Comparison of ENCODE assay signal across 11 cellular contexts in genomic region chr6:5471637-5472430, GRCh38.
DNase-seq lines count a peak whose midpoint lies in the region; ATAC-seq, FAIRE-seq and TF ChIP-seq lines count a peak whose summit lies in the region.
"Had no signal": no experiment of that assay in that cellular context is flagged by ENCODE, and none has a peak within 500 bp of the region (broad histone marks: within the 10 kb centered on the region; RNA-seq: fewer than 3 reads in every experiment).

No MANE protein-coding gene starts in this region.

- H4K20me1 ChIP-seq in H9 (ENCODE audit: control insufficient read depth, insufficient read depth, insufficient read length) (no peaks in the 10 kb centered on the region), astrocyte (ENCODE audit: insufficient read depth, low read length) (no peaks in the 10 kb centered on the region)

- no peak overlapping the region for H3K27ac ChIP-seq in H9 (ENCODE audit: insufficient read length, low read depth, low read length)
- H3K27ac ChIP-seq in astrocyte (ENCODE audit: low read depth, low read length), result no peak overlapping the region
- no peak overlapping the region for H3K27ac ChIP-seq in mesendoderm (ENCODE audit: low read depth, low read length)
- H3K27ac ChIP-seq: brain microvascular endothelial cell, esophagus muscularis mucosa had no signal

- H4K8ac ChIP-seq in H9 (replicated peaks; ENCODE audit: insufficient read length, low read depth, low read length), result no peak overlapping the region
- no peak overlapping the region for H4K8ac ChIP-seq in mesendoderm (ENCODE audit: low read depth, low read length)

- H3K23ac ChIP-seq in H9 (ENCODE audit: insufficient read length, low read depth, low read length) (no peak overlapping the region), mesendoderm (ENCODE audit: low read length) (no peak overlapping the region)

- H3K36me3 Mint-ChIP-seq in H9 (ENCODE audit: insufficient read depth in 1 of 3, low read depth in 3 of 3) (no peaks in the 10 kb centered on the region; a peak in 1 of 7 replicates), astrocyte (ENCODE audit: low read depth, unreplicated experiment) (no peaks in the 10 kb centered on the region)

- no peak overlapping the region for H4K5ac ChIP-seq in H9 (ENCODE audit: insufficient read length, low read depth, low read length)
- H4K5ac ChIP-seq in mesendoderm (ENCODE audit: low read length), result no peak overlapping the region

- peak overlapping the region; percentile 3 for H3K4me3 ChIP-seq in astrocyte (ENCODE audit: insufficient read depth, low read depth, low read length)
- H3K4me3 ChIP-seq in mesendoderm (ENCODE audit: low read length), result no peak overlapping the region
- H3K4me3 ChIP-seq: esophagus muscularis mucosa, MG63 had no signal

- no peak overlapping the region for H2AFZ ChIP-seq in H9 (ENCODE audit: low read length)
- H2AFZ ChIP-seq in astrocyte (ENCODE audit: low read depth, low read length), result no peak overlapping the region

- H2AK5ac ChIP-seq in H9 (ENCODE audit: insufficient read length, low read length) (no peak overlapping the region), mesendoderm (ENCODE audit: low read length) (no peak overlapping the region)

- no peaks in the 10 kb centered on the region for H3K27me3 ChIP-seq in H9 (ENCODE audit: insufficient read depth, low read length)
- no peaks in the 10 kb centered on the region for H3K27me3 ChIP-seq in astrocyte (ENCODE audit: insufficient read depth, low read length)
- H3K27me3 ChIP-seq in mesendoderm (ENCODE audit: insufficient read depth, low read length, poor library complexity), result no peaks in the 10 kb centered on the region
- H3K27me3 ChIP-seq: brain microvascular endothelial cell, esophagus muscularis mucosa, MG63 had no signal

- peaks cover 2% of the 10 kb centered on the region for H3K4me1 ChIP-seq in H9 (ENCODE audit: insufficient read depth, low read length)
- H3K4me1 ChIP-seq in astrocyte (ENCODE audit: insufficient read depth, low read length), result peaks cover 18% of the 10 kb centered on the region
- peaks cover 3% of the 10 kb centered on the region for H3K4me1 ChIP-seq in mesendoderm (ENCODE audit: control insufficient read depth, low read depth, low read length)

- H3K4me3 Mint-ChIP-seq in H9 (no peak overlapping the region), astrocyte (ENCODE audit: unreplicated experiment) (no peak overlapping the region)

- no peak overlapping the region for H2BK15ac ChIP-seq in H9 (ENCODE audit: low read depth, low read length)
- H2BK15ac ChIP-seq in mesendoderm (replicated peaks; ENCODE audit: low read depth), result no peak overlapping the region

- no peak overlapping the region for H4K91ac ChIP-seq in H9 (ENCODE audit: insufficient read length, low read depth, low read length)

- no peak for FAIRE-seq in astrocyte (lab: Jason Lieb, UNC)
- FAIRE-seq in frontal cortex (lab: Jason Lieb, UNC), result no peak

- H3K27me3 Mint-ChIP-seq in H9 (ENCODE audit: low read depth), result no peaks in the 10 kb centered on the region
- H3K27me3 Mint-ChIP-seq in astrocyte (ENCODE audit: low read depth, unreplicated experiment), result no peaks in the 10 kb centered on the region

- H2BK20ac ChIP-seq in H9 (ENCODE audit: low read depth, low read length, poor library complexity, severe bottlenecking), result no peak overlapping the region

- no peak for ATAC-seq in HG02763 (IDR thresholded peaks at IDR 0.05; ENCODE audit: unreplicated experiment)
- ATAC-seq in HG03342 (IDR thresholded peaks at IDR 0.05; ENCODE audit: unreplicated experiment), result no peak

- no peak overlapping the region for H3K4ac ChIP-seq in H9 (ENCODE audit: low read depth, low read length)
- no peak overlapping the region for H3K4ac ChIP-seq in mesendoderm (ENCODE audit: low read depth, low read length)

- H3K56ac ChIP-seq in H9 (ENCODE audit: insufficient read length, low read depth, low read length), result no peak overlapping the region
- no peak overlapping the region for H3K56ac ChIP-seq in mesendoderm (ENCODE audit: low read length)

- H3K36me3 ChIP-seq in astrocyte (ENCODE audit: insufficient read depth, low read length) (no peaks in the 10 kb centered on the region), mesendoderm (ENCODE audit: control insufficient read depth, insufficient read depth, low read length) (no peaks in the 10 kb centered on the region)
- H3K36me3 ChIP-seq: brain microvascular endothelial cell, esophagus muscularis mucosa, MG63 had no signal

- H3K4me1 Mint-ChIP-seq in H9, result peaks cover 19 to 20% of the 10 kb centered on the region in 2 experiments
- H3K4me1 Mint-ChIP-seq in astrocyte (ENCODE audit: low read depth, unreplicated experiment), result peaks cover 14% of the 10 kb centered on the region

- H3K79me2 ChIP-seq in H9 (ENCODE audit: insufficient read depth, low read length) (no peaks in the 10 kb centered on the region), astrocyte (ENCODE audit: insufficient read depth, low read length) (no peaks in the 10 kb centered on the region), mesendoderm (ENCODE audit: control insufficient read depth, insufficient read depth, low read length) (no peaks in the 10 kb centered on the region)

- H3K9me3 Mint-ChIP-seq in H9, result no peaks in the 10 kb centered on the region
- peaks cover 2% of the 10 kb centered on the region for H3K9me3 Mint-ChIP-seq in astrocyte (ENCODE audit: unreplicated experiment)

- H2BK5ac ChIP-seq in H9 (ENCODE audit: insufficient read length, low read length) (no peak overlapping the region), mesendoderm (ENCODE audit: low read length) (no peak overlapping the region)

- H3K9me3 ChIP-seq in H9 (ENCODE audit: control insufficient read depth, low read depth, low read length), result no peaks in the 10 kb centered on the region
- no peaks in the 10 kb centered on the region for H3K9me3 ChIP-seq in astrocyte (ENCODE audit: insufficient read depth, low read depth, low read length)
- H3K9me3 ChIP-seq: esophagus muscularis mucosa, MG63 had no signal

- no peak overlapping the region for H2BK12ac ChIP-seq in H9 (ENCODE audit: insufficient read length, low read depth, low read length)

- H3K79me1 ChIP-seq in H9 (ENCODE audit: insufficient read depth, low read depth, low read length, poor library complexity, severe bottlenecking) (no peaks in the 10 kb centered on the region), mesendoderm (ENCODE audit: low read length) (no peaks in the 10 kb centered on the region)

- TF ChIP-seq CTCF in H9 (conservative IDR thresholded peaks at IDR 0.05) (no peak), astrocyte (IDR thresholded peaks at IDR 0.05; ENCODE audit: insufficient read depth, low read depth, low read length) (no peak)

- WGBS in H9 (ENCODE audit: extremely low coverage, insufficient read length, low lambda C conversion rate), result no CpG with 5 or more reads among the region's 12 CpGs
- no CpG with 5 or more reads among the region's 12 CpGs for WGBS in mesendoderm (ENCODE audit: extremely low coverage, insufficient coverage, low lambda C conversion rate)

- no peak overlapping the region for H2BK120ac ChIP-seq in H9 (ENCODE audit: low read depth, low read length, poor library complexity, severe bottlenecking)
- H2BK120ac ChIP-seq in mesendoderm (ENCODE audit: low read depth, low read length), result no peak overlapping the region

- no peak overlapping the region for H3K4me2 ChIP-seq in H9 (ENCODE audit: insufficient read depth, insufficient read length, low read length)
- H3K4me2 ChIP-seq in astrocyte (ENCODE audit: low read length), result peak overlapping the region; percentile 68
- no peak overlapping the region for H3K4me2 ChIP-seq in mesendoderm (ENCODE audit: low read length)

- H3K9ac ChIP-seq in H9 (ENCODE audit: extremely low read depth, insufficient read length, low read length) (no peak overlapping the region), astrocyte (ENCODE audit: low read length) (peak overlapping the region; percentile 3), mesendoderm (ENCODE audit: low read length) (no peak overlapping the region)

- H3K18ac ChIP-seq in H9 (ENCODE audit: insufficient read length, low read depth, low read length), result no peak overlapping the region
- H3K18ac ChIP-seq in mesendoderm (ENCODE audit: low read length), result no peak overlapping the region

- no peaks in the 10 kb centered on the region for H3K23me2 ChIP-seq in H9 (ENCODE audit: insufficient read length, low read depth, low read length, poor library complexity, severe bottlenecking)

- no peak overlapping the region for H3T11ph ChIP-seq in H9 (ENCODE audit: low read length)

- no peak overlapping the region for H3K27ac Mint-ChIP-seq in H9
- no peak overlapping the region for H3K27ac Mint-ChIP-seq in astrocyte (ENCODE audit: unreplicated experiment)

- no peak overlapping the region for H3K14ac ChIP-seq in H9 (ENCODE audit: insufficient read depth, low read length)

- peak; percentile 74 for DNase-seq in H9
- DNase-seq in NCI-H2171 treated with DMSO at 0.1 percent for 48 hours (lab: John Stamatoyannopoulos, UW), result peak; percentile 85
- peak; percentile 36 for DNase-seq in astrocyte (ENCODE audit: low read depth)
- DNase-seq in mesendoderm, result peak; percentile 93
- DNase-seq in NCI-H345 treated with DMSO at 0.1 percent for 48 hours (lab: John Stamatoyannopoulos, UW; ENCODE audit: unreplicated experiment), result no peak
- no peak for DNase-seq in frontal cortex (ENCODE audit: low spot score in 2 of 2)

Comparison
In these comparisons a context has a peak if more than half of its experiments do, and no peak if none do; other contexts are left out.
1. DNase-seq: peak in H9 (single experiment), NCI-H2171 treated with DMSO at 0.1 percent for 48 hours (single experiment), astrocyte (single experiment) and mesendoderm (single experiment); none in NCI-H345 treated with DMSO at 0.1 percent for 48 hours (single experiment) and frontal cortex (0 of 2).